ENCODE assay signal across 19 cellular contexts in genomic region chr17:37090941-37091340, GRCh38.
DNase-seq lines count a peak whose midpoint lies in the region; ATAC-seq and TF ChIP-seq lines count a peak whose summit lies in the region.
"Had no signal": no experiment of that assay in that cellular context is flagged by ENCODE, and none has a peak within 500 bp of the region (broad histone marks: within the 10 kb centered on the region; RNA-seq: fewer than 3 reads in every experiment).

No MANE protein-coding gene starts in this region.

- peak overlapping the region; percentile 86 to 100 (median 98) for H3K27ac Mint-ChIP-seq in CD8-positive, alpha-beta memory T cell
- H3K27ac Mint-ChIP-seq in WTC11, result peak overlapping the region; percentile 74; the same call in 1 of the 2 replicates

- H4K20me1 ChIP-seq in BLaER1, result no peaks in the 10 kb centered on the region

- WGBS in mesendoderm (ENCODE audit: extremely low coverage, insufficient coverage, low lambda C conversion rate), result no CpG with 5 or more reads among the region's 3 CpGs

- CTCF ChIA-PET in CD8-positive, alpha-beta memory T cell (lab: Charles Lee), result interaction anchor here (3.3 kb wide), 1 partner anchor 44 kb away, joined by 15 read pairs; no protein-coding TSS in a partner anchor
- CTCF ChIA-PET in WTC11 (lab: Charles Lee), result no interaction called here

- H3K4me2 ChIP-seq in BLaER1 (peak overlapping the region; percentile 78), mesendoderm (ENCODE audit: low read length) (no peak overlapping the region)

- H3K9me3 Mint-ChIP-seq in CD8-positive, alpha-beta memory T cell, result no peaks in the 10 kb centered on the region
- H3K9me3 Mint-ChIP-seq in WTC11, result no peaks in the 10 kb centered on the region

- no peaks in the 10 kb centered on the region for H3K79me1 ChIP-seq in mesendoderm (ENCODE audit: low read length)

- no peak overlapping the region for H3K4ac ChIP-seq in mesendoderm (ENCODE audit: low read depth, low read length)

- no peaks in the 10 kb centered on the region for H3K9me3 ChIP-seq in BLaER1
- H3K9me3 ChIP-seq in CD8-positive, alpha-beta memory T cell (ENCODE audit: low read length), result no peaks in the 10 kb centered on the region
- H3K9me3 ChIP-seq: esophagus squamous epithelium, HAP-1, heart left ventricle, right atrium auricular region had no signal

- peaks cover 81% of the 10 kb centered on the region for H3K36me3 ChIP-seq in BLaER1
- H3K36me3 ChIP-seq in CD8-positive, alpha-beta memory T cell (ENCODE audit: insufficient read depth, low read length), result no peaks in the 10 kb centered on the region
- peaks cover 10% of the 10 kb centered on the region for H3K36me3 ChIP-seq in mesendoderm (ENCODE audit: control insufficient read depth, insufficient read depth, low read length)

- H4K8ac ChIP-seq in mesendoderm (ENCODE audit: low read depth, low read length), result no peak overlapping the region

- H3K18ac ChIP-seq in mesendoderm (ENCODE audit: low read length), result no peak overlapping the region

- no peak for TF ChIP-seq CTCF in WTC11 (IDR thresholded peaks at IDR 0.05)

- no peaks in the 10 kb centered on the region for H3K27me3 ChIP-seq in BLaER1
- H3K27me3 ChIP-seq in CD8-positive, alpha-beta memory T cell (ENCODE audit: insufficient read depth, low read length, poor library complexity, severe bottlenecking), result no peaks in the 10 kb centered on the region
- H3K27me3 ChIP-seq in mesendoderm (ENCODE audit: insufficient read depth, low read length, poor library complexity), result no peaks in the 10 kb centered on the region
- H3K27me3 ChIP-seq: dorsolateral prefrontal cortex, esophagus squamous epithelium, heart left ventricle, right atrium auricular region had no signal

- H2AK5ac ChIP-seq in mesendoderm (ENCODE audit: low read length), result no peak overlapping the region

- no peak for DNase-seq in CD8-positive, alpha-beta memory T cell
- DNase-seq in WTC11 (ENCODE audit: low spot score) (no peak), mesendoderm (no peak), occipital lobe (lab: John Stamatoyannopoulos, UW) (no peak)
- DNase-seq in NK-92 treated with Interleukin-12 subunit alpha and Interleukin-12 subunit beta, amount 100 ng/mL, for 24 hours (lab: John Stamatoyannopoulos, UW), result no peak
- DNase-seq: activated naive CD4-positive, alpha-beta T cell treated with anti-CD3 and anti-CD28 coated beads, Interleukin-2, amount 50 U/mL, for 16 hours; dorsolateral prefrontal cortex; esophagus squamous epithelium; heart left ventricle; mammary epithelial cell; NCI-H187; NCI-H446; stimulated activated CD4-positive, alpha-beta T cell treated with anti-CD3 and anti-CD28 coated beads, Interleukin-1b, Interleukin-23, amount 100 ng/mL, for 48 hours; substantia nigra had no signal

- H3K79me2 ChIP-seq in mesendoderm (ENCODE audit: control insufficient read depth, insufficient read depth, low read length), result no peaks in the 10 kb centered on the region

- H3K36me3 Mint-ChIP-seq in CD8-positive, alpha-beta memory T cell, result peaks cover 0 to 17% (median 12%) of the 10 kb centered on the region in 3 donors
- H3K36me3 Mint-ChIP-seq in WTC11, result peaks cover 57% of the 10 kb centered on the region

- H3K4me1 ChIP-seq in BLaER1 (peaks cover 40% of the 10 kb centered on the region), mesendoderm (ENCODE audit: control insufficient read depth, low read depth, low read length) (no peaks in the 10 kb centered on the region)
- peaks cover 36% of the 10 kb centered on the region for H3K4me1 ChIP-seq in CD8-positive, alpha-beta memory T cell (ENCODE audit: insufficient read depth, low read length)
- H3K4me1 ChIP-seq: right atrium auricular region had no signal

- H3K4me3 Mint-ChIP-seq in CD8-positive, alpha-beta memory T cell, result peak overlapping the region in 3 of 7 donors; percentile 44 to 69 (median 61)
- H3K4me3 Mint-ChIP-seq in WTC11, result no peak overlapping the region

- H3K27ac ChIP-seq in BLaER1, result peak overlapping the region; percentile 83
- peak overlapping the region; percentile 77 for H3K27ac ChIP-seq in CD8-positive, alpha-beta memory T cell (ENCODE audit: low read depth, low read length)
- H3K27ac ChIP-seq in mesendoderm (ENCODE audit: low read depth, low read length), result no peak overlapping the region
- H3K27ac ChIP-seq: right atrium auricular region had no signal

- no peaks in the 10 kb centered on the region for H3K27me3 Mint-ChIP-seq in CD8-positive, alpha-beta memory T cell
- H3K27me3 Mint-ChIP-seq in WTC11 (ENCODE audit: low read depth), result no peaks in the 10 kb centered on the region

- ATAC-seq in WTC11 (no peak), HG02970 (IDR thresholded peaks at IDR 0.05; ENCODE audit: low FRiP score, unreplicated experiment) (no peak), GM18907 (IDR thresholded peaks at IDR 0.05; ENCODE audit: unreplicated experiment) (no peak)

- no peak overlapping the region for H2BK15ac ChIP-seq in mesendoderm (replicated peaks; ENCODE audit: low read depth)

- peaks cover 44 to 61% (median 54%) of the 10 kb centered on the region in 3 donors for H3K4me1 Mint-ChIP-seq in CD8-positive, alpha-beta memory T cell
- peaks cover 13% of the 10 kb centered on the region for H3K4me1 Mint-ChIP-seq in WTC11

- H3K56ac ChIP-seq in mesendoderm (ENCODE audit: low read length), result peak overlapping the region; percentile 15

- H3K9ac ChIP-seq in BLaER1 (no peak overlapping the region), mesendoderm (ENCODE audit: low read length) (no peak overlapping the region)

- H3K23ac ChIP-seq in mesendoderm (ENCODE audit: low read length), result no peak overlapping the region

- POLR2A ChIA-PET in CD8-positive, alpha-beta memory T cell (lab: Charles Lee), result no interaction called here
- POLR2A ChIA-PET in WTC11 (lab: Charles Lee), result no interaction called here

- no peak overlapping the region for H3K4me3 ChIP-seq in BLaER1
- H3K4me3 ChIP-seq in CD8-positive, alpha-beta memory T cell (ENCODE audit: low read length), result no peak overlapping the region
- H3K4me3 ChIP-seq in mesendoderm (ENCODE audit: low read length), result no peak overlapping the region
- H3K4me3 ChIP-seq: dorsolateral prefrontal cortex, esophagus squamous epithelium, HAP-1, heart left ventricle, right atrium auricular region had no signal

- H2BK120ac ChIP-seq in mesendoderm (ENCODE audit: low read depth, low read length), result no peak overlapping the region

- H2BK5ac ChIP-seq in mesendoderm (ENCODE audit: low read length), result no peak overlapping the region

- no peak overlapping the region for H4K5ac ChIP-seq in mesendoderm (ENCODE audit: low read length)

TF ChIP-seq in WTC11, 78 proteins besides CTCF, POLR2A, EP300 and RAD21 (continues in another document):
- TF ChIP-seq NFATC4 (CRISPR knock-in tag; IDR thresholded peaks at IDR 0.05) (no peak), ERG (CRISPR knock-in tag; IDR thresholded peaks at IDR 0.05) (no peak), ZNF396 (CRISPR knock-in tag; IDR thresholded peaks at IDR 0.05; ENCODE audit: borderline replicate concordance) (no peak), ZNF121 (CRISPR knock-in tag; IDR thresholded peaks at IDR 0.05) (no peak), ATF6 (CRISPR knock-in tag; IDR thresholded peaks at IDR 0.05) (no peak), IRF1 (CRISPR knock-in tag; IDR thresholded peaks at IDR 0.05) (no peak), ZNF671 (CRISPR knock-in tag; IDR thresholded peaks at IDR 0.05) (no peak), ZNF512 (CRISPR knock-in tag; IDR thresholded peaks at IDR 0.05; ENCODE audit: borderline replicate concordance) (no peak)
